Comparison of ENCODE assay signal across 8 cellular contexts in genomic region chr2:71466301-71467179, GRCh38.
DNase-seq lines count a peak whose midpoint lies in the region; ATAC-seq and TF ChIP-seq lines count a peak whose summit lies in the region.

No MANE protein-coding gene starts in this region.

- H3K4me3 Mint-ChIP-seq in activated naive CD8-positive, alpha-beta T cell = peak overlapping the region; percentile 79

- no peaks in the 10 kb centered on the region for H3K9me3 Mint-ChIP-seq in activated naive CD8-positive, alpha-beta T cell (ENCODE audit: low read depth)

- H3K27me3 Mint-ChIP-seq in activated naive CD8-positive, alpha-beta T cell = peaks cover 23% of the 10 kb centered on the region

- H3K27ac Mint-ChIP-seq in activated naive CD8-positive, alpha-beta T cell = no peak overlapping the region

- ATAC-seq in HG02623 (IDR thresholded peaks at IDR 0.05; ENCODE audit: unreplicated experiment) (no peak), GM21619 (IDR thresholded peaks at IDR 0.05; ENCODE audit: unreplicated experiment) (no peak)

- DNase-seq in COR-L47 (lab: John Stamatoyannopoulos, UW) (peak; percentile 42), HuH-7 (ENCODE audit: low spot score) (peak; percentile 80), hepatic stellate cell (ENCODE audit: low spot score) (peak; percentile 83), retinal pigment epithelial cell (ENCODE audit: low read depth) (no peak)
- DNase-seq in activated effector memory CD4-positive, alpha-beta T cell treated with Interleukin-2 at 50 U/mL for 16 hours = no peak

- H3K36me3 Mint-ChIP-seq in activated naive CD8-positive, alpha-beta T cell = no peaks in the 10 kb centered on the region

- H3K4me3 ChIP-seq in retinal pigment epithelial cell (ENCODE audit: low read length) = peak overlapping the region; percentile 72

- peaks cover 7% of the 10 kb centered on the region for H3K4me1 Mint-ChIP-seq in activated naive CD8-positive, alpha-beta T cell (ENCODE audit: low read depth)

- no peak for TF ChIP-seq CTCF in retinal pigment epithelial cell (conservative IDR thresholded peaks at IDR 0.05; ENCODE audit: low read depth, low read length)

Comparison
In these comparisons a context has a peak if more than half of its experiments do, and no peak if none do; other contexts are left out.
1. DNase-seq: peak in COR-L47 (single experiment), HuH-7 (single experiment) and hepatic stellate cell (single experiment); none in retinal pigment epithelial cell (single experiment) and activated effector memory CD4-positive, alpha-beta T cell treated with Interleukin-2 at 50 U/mL for 16 hours (single experiment).